In the genomic region with DNA sequence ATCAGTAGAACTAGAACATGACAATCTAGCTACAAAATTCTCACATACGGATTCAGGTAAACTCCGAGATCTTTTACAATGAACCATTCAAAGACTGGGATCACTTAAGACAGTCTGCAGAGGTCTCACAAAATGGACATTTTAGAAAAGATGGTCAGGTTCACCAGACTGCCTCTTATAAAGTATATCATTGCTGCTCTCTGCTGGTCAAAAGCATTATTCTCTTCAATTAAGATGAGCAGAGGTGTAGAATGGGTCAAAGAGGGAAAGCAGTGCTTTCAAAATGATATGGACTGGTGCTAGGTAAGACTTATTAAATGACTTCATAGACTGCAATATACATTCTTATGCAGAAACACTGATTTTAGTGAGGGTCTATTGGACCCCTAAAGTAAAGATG, we compare ENCODE assay signal across 12 cellular contexts.
DNase-seq lines count a peak whose midpoint lies in the region; ATAC-seq, FAIRE-seq and TF ChIP-seq lines count a peak whose summit lies in the region.
"Had no signal": no experiment of that assay in that cellular context is flagged by ENCODE, and none has a peak within 500 bp of the region (broad histone marks: within the 10 kb centered on the region; RNA-seq: fewer than 3 reads in every experiment).

No MANE protein-coding gene starts in this region.

- H3K4me3 Mint-ChIP-seq in stimulated activated naive CD8-positive, alpha-beta T cell treated with anti-CD3 and anti-CD28 coated beads, Interleukin-15, amount 100 ng/mL, for 72 hours: no peak overlapping the region

- no peak overlapping the region for H3K27ac ChIP-seq in hepatocyte
- H3K27ac ChIP-seq: BLaER1 treated with 17β-estradiol and CSF1 and Interleukin-3, amounts not matched to agents 10 nM and 100 nM; pancreas had no signal

- no peaks in the 10 kb centered on the region for H3K36me3 ChIP-seq in hepatocyte (replicated peaks; ENCODE audit: insufficient read depth, low read depth)
- H3K36me3 ChIP-seq: BLaER1 treated with 17β-estradiol and CSF1 and Interleukin-3, amounts not matched to agents 10 nM and 100 nM; pancreas had no signal

- 85% methylated on average over 2 of the region's 2 CpGs for WGBS in hepatocyte (ENCODE audit: low lambda C conversion rate, missing lambda C conversion rate)

- H3K27me3 Mint-ChIP-seq in stimulated activated naive CD8-positive, alpha-beta T cell treated with anti-CD3 and anti-CD28 coated beads, Interleukin-15, amount 100 ng/mL, for 72 hours: no peaks in the 10 kb centered on the region

- H3K9me3 ChIP-seq in hepatocyte (ENCODE audit: low read depth): no peaks in the 10 kb centered on the region
- H3K9me3 ChIP-seq: BLaER1 treated with 17β-estradiol and CSF1 and Interleukin-3, amounts not matched to agents 10 nM and 100 nM; pancreas had no signal

- no peak for DNase-seq in stimulated activated naive CD8-positive, alpha-beta T cell treated with anti-CD3 and anti-CD28 coated beads, Interleukin-15, amount 100 ng/mL, for 72 hours
- DNase-seq in stimulated activated naive CD8-positive, alpha-beta T cell treated with anti-CD3 and anti-CD28 coated beads, Interleukin-15, Interleukin-2, amounts not matched to agents 100 U/mL and 50 U/mL, for 24 hours: no peak
- peak; percentile 4 for DNase-seq in SHP77 treated with DMSO at 0.1 percent for 48 hours (lab: John Stamatoyannopoulos, UW)
- DNase-seq in hepatocyte (ENCODE audit: low spot score): peak; percentile 42
- peak; percentile 5 for DNase-seq in urothelium cell line (ENCODE audit: low spot score)
- no peak for DNase-seq in DMS79 (lab: John Stamatoyannopoulos, UW)
- no peak for DNase-seq in inferior parietal cortex (ENCODE audit: extremely low spot score)
- no peak for DNase-seq in activated CD4-positive, alpha-beta T cell treated with anti-CD3 and anti-CD28 coated beads, Interleukin-2, amount 50 U/mL, for 1 hour
- DNase-seq: activated CD4-positive, alpha-beta T cell treated with anti-CD3 and anti-CD28 coated beads for 4 hours; pancreas had no signal

- no peaks in the 10 kb centered on the region for H3K4me1 Mint-ChIP-seq in stimulated activated naive CD8-positive, alpha-beta T cell treated with anti-CD3 and anti-CD28 coated beads, Interleukin-15, amount 100 ng/mL, for 72 hours

- no peak overlapping the region for H3K27ac Mint-ChIP-seq in stimulated activated naive CD8-positive, alpha-beta T cell treated with anti-CD3 and anti-CD28 coated beads, Interleukin-15, amount 100 ng/mL, for 72 hours

- H3K4me1 ChIP-seq in hepatocyte (ENCODE audit: insufficient read depth): no peaks in the 10 kb centered on the region
- H3K4me1 ChIP-seq: BLaER1 treated with 17β-estradiol and CSF1 and Interleukin-3, amounts not matched to agents 10 nM and 100 nM; pancreas had no signal

- H3K27me3 ChIP-seq in hepatocyte: no peaks in the 10 kb centered on the region
- H3K27me3 ChIP-seq: BLaER1 treated with 17β-estradiol and CSF1 and Interleukin-3, amounts not matched to agents 10 nM and 100 nM; pancreas had no signal

- H3K9me3 Mint-ChIP-seq in stimulated activated naive CD8-positive, alpha-beta T cell treated with anti-CD3 and anti-CD28 coated beads, Interleukin-15, amount 100 ng/mL, for 72 hours: no peaks in the 10 kb centered on the region

- ATAC-seq in stimulated activated naive CD8-positive, alpha-beta T cell treated with anti-CD3 and anti-CD28 coated beads, Interleukin-15, amount 100 ng/mL, for 72 hours: peak; percentile 48
- ATAC-seq in stimulated activated naive CD8-positive, alpha-beta T cell treated with anti-CD3 and anti-CD28 coated beads, Interleukin-15, Interleukin-2, amounts not matched to agents 100 U/mL and 50 U/mL, for 24 hours: no peak
- ATAC-seq: K562 had no signal

- no peak overlapping the region for H3K4me3 ChIP-seq in hepatocyte
- H3K4me3 ChIP-seq: BLaER1 treated with 17β-estradiol and CSF1 and Interleukin-3, amounts not matched to agents 10 nM and 100 nM; K562; pancreas had no signal

- H3K4me2 ChIP-seq in hepatocyte: no peak overlapping the region
- H3K4me2 ChIP-seq: BLaER1 treated with 17β-estradiol and CSF1 and Interleukin-3, amounts not matched to agents 10 nM and 100 nM had no signal

- TF ChIP-seq CTCF in hepatocyte (IDR thresholded peaks at IDR 0.05; ENCODE audit: poor library complexity): peak; percentile 47

- no peaks in the 10 kb centered on the region for H3K79me2 ChIP-seq in hepatocyte

- no peak overlapping the region for H2AFZ ChIP-seq in hepatocyte

- H4K20me1 ChIP-seq in hepatocyte (ENCODE audit: insufficient read depth, poor library complexity, severe bottlenecking): no peaks in the 10 kb centered on the region
- H4K20me1 ChIP-seq: BLaER1 treated with 17β-estradiol and CSF1 and Interleukin-3, amounts not matched to agents 10 nM and 100 nM had no signal

- H3K9me2 ChIP-seq in hepatocyte (replicated peaks; ENCODE audit: insufficient read depth): no peaks in the 10 kb centered on the region

- no peak for FAIRE-seq in urothelium cell line (lab: Jason Lieb, UNC)
- FAIRE-seq: K562, pancreas had no signal

Comparison
In these comparisons a context has a peak if more than half of its experiments do, and no peak if none do; other contexts are left out.
1. DNase-seq: peak in SHP77 treated with DMSO at 0.1 percent for 48 hours (single experiment), hepatocyte (single experiment) and urothelium cell line (single experiment); none in stimulated activated naive CD8-positive, alpha-beta T cell treated with anti-CD3 and anti-CD28 coated beads, Interleukin-15, amount 100 ng/mL, for 72 hours (0 of 2), stimulated activated naive CD8-positive, alpha-beta T cell treated with anti-CD3 and anti-CD28 coated beads, Interleukin-15, Interleukin-2, amounts not matched to agents 100 U/mL and 50 U/mL, for 24 hours (single experiment), DMS79 (single experiment), inferior parietal cortex (single experiment) and activated CD4-positive, alpha-beta T cell treated with anti-CD3 and anti-CD28 coated beads, Interleukin-2, amount 50 U/mL, for 1 hour (single experiment).